ENCODE assay signal across 14 cellular contexts in the genomic region with DNA sequence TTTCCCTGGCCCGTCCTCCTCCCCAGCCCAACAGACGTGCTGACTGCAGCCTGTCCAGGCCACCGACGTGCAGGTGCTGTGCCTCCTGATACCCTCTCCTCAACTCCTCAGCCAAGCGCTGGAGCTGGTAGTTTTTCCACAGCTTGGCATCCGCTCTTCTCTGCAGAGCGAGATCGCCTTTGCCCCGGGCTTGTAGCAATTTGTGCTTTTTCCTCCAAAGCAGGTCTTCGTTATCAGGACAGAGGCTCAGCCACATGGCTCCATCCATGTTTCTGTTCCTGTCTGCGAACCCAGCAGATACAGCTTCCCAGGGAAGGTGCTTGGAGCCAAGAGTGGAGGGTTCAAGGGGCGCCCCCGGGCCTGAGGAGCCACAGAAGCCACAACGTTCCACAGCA. TPM values are rescaled to one million over a fixed set of nuclear protein-coding genes. Genes with fewer than 3 reads are reported as not detected.
DNase-seq lines count a peak whose midpoint lies in the region; ATAC-seq and TF ChIP-seq lines count a peak whose summit lies in the region.
"Had no signal": no experiment of that assay in that cellular context is flagged by ENCODE, and none has a peak within 500 bp of the region (broad histone marks: within the 10 kb centered on the region; RNA-seq: fewer than 3 reads in every experiment).

No MANE protein-coding gene starts in this region.

- H3K27me3 ChIP-seq in CD4-positive, CD25-positive, alpha-beta regulatory T cell (ENCODE audit: control insufficient read depth, insufficient read depth, low read length), result no peaks in the 10 kb centered on the region
- H3K27me3 ChIP-seq in iPS-15b (ENCODE audit: control insufficient read depth, insufficient read depth, low read length) (no peaks in the 10 kb centered on the region), sigmoid colon (no peaks in the 10 kb centered on the region), PC-9 (ENCODE audit: insufficient read depth, low read depth) (no peaks in the 10 kb centered on the region)
- H3K27me3 ChIP-seq: esophagus squamous epithelium had no signal

- peak overlapping the region; percentile 12 for H3K9ac ChIP-seq in iPS-15b (ENCODE audit: low read depth, low read length)

- peak overlapping the region; percentile 88 to 97 (median 95) for H3K27ac Mint-ChIP-seq in CD4-positive, CD25-positive, alpha-beta regulatory T cell

- peaks cover 3 to 47% (median 12%) of the 10 kb centered on the region in 4 donors for H3K4me1 Mint-ChIP-seq in CD4-positive, CD25-positive, alpha-beta regulatory T cell

- CTCF ChIA-PET in RWPE1 (lab: Yijun Ruan, JAX), result no interaction called here
- CTCF ChIA-PET in PC-9 (lab: Charles Lee), result no interaction called here

- no peaks in the 10 kb centered on the region for H3F3A ChIP-seq in PC-9 (ENCODE audit: insufficient read depth, low read depth)

- H4K20me1 ChIP-seq in PC-9 (ENCODE audit: insufficient read depth), result no peaks in the 10 kb centered on the region

- H3K4me2 ChIP-seq in PC-9, result no peak overlapping the region

- BruUV-seq in PC-9 (replicated peaks; lab: Mats Ljungman, UMichigan), result no TSS peak

- no peak for TF ChIP-seq POLR2A in sigmoid colon (IDR thresholded peaks at IDR 0.05)

- no peak for ATAC-seq in CD4-positive, CD25-positive, alpha-beta regulatory T cell (ENCODE audit: low read depth in 2 of 2)

- POLR2A ChIA-PET in RWPE1 (lab: Yijun Ruan, JAX; ENCODE audit: low non-redundant PET), result interaction anchor here (0.5 kb wide), 1 partner anchor 34 kb away, joined by 3 read pairs; no protein-coding TSS in a partner anchor
- POLR2A ChIA-PET in PC-9 (lab: Charles Lee; ENCODE audit: unreplicated experiment), result no interaction called here

- H3K27me3 Mint-ChIP-seq in CD4-positive, CD25-positive, alpha-beta regulatory T cell, result peaks cover 9% of the 10 kb centered on the region

- H3K36me3 ChIP-seq in CD4-positive, CD25-positive, alpha-beta regulatory T cell (ENCODE audit: control insufficient read depth, insufficient read depth, low read length), result no peaks in the 10 kb centered on the region
- H3K36me3 ChIP-seq in iPS-15b (ENCODE audit: control insufficient read depth, insufficient read depth, low read length) (no peaks in the 10 kb centered on the region), sigmoid colon (peaks cover 0 to 4% (median 0%) of the 10 kb centered on the region in 4 donors), PC-9 (ENCODE audit: low read depth) (no peaks in the 10 kb centered on the region)
- H3K36me3 ChIP-seq: esophagus squamous epithelium had no signal

- WGBS in sigmoid colon, 2 donors, result 89 to 91% methylated on average over 14 of the region's 14 CpGs

- H3K4me1 ChIP-seq in CD4-positive, CD25-positive, alpha-beta regulatory T cell (ENCODE audit: control insufficient read depth, insufficient read depth, low read length, poor library complexity, severe bottlenecking), result peaks cover 21% of the 10 kb centered on the region
- H3K4me1 ChIP-seq in iPS-15b (ENCODE audit: control insufficient read depth, insufficient read depth, low read length) (no peaks in the 10 kb centered on the region), sigmoid colon (peaks cover 0 to 91% (median 84%) of the 10 kb centered on the region in 4 donors), PC-9 (replicated peaks; ENCODE audit: insufficient read depth) (no peaks in the 10 kb centered on the region)

- H3K36me3 Mint-ChIP-seq in CD4-positive, CD25-positive, alpha-beta regulatory T cell, result no peaks in the 10 kb centered on the region

- intact Hi-C loops in sigmoid colon (cut with DNase I) (no loop called here), PC-9 (cut with micrococcal nuclease; ENCODE audit: unreplicated experiment) (no loop called here)

- H3K9me3 ChIP-seq in CD4-positive, CD25-positive, alpha-beta regulatory T cell (ENCODE audit: control insufficient read depth in 2 of 2, low read length in 2 of 2), result no peaks in the 10 kb centered on the region
- H3K9me3 ChIP-seq in iPS-15b (ENCODE audit: control insufficient read depth, insufficient read depth, low read length), result no peaks in the 10 kb centered on the region
- H3K9me3 ChIP-seq in sigmoid colon, result no peaks in the 10 kb centered on the region
- H3K9me3 ChIP-seq in PC-9 (ENCODE audit: insufficient read depth, low read depth), result no peaks in the 10 kb centered on the region
- H3K9me3 ChIP-seq: esophagus squamous epithelium had no signal

- no peak for DNase-seq in CD4-positive, CD25-positive, alpha-beta regulatory T cell
- DNase-seq in RWPE1 (ENCODE audit: low spot score) (no peak), sigmoid colon (no peak), GDM1 (lab: John Stamatoyannopoulos, UW) (no peak), PC-9 (no peak), NOMO-1 treated with dmso at 0.1 percent for 144 hours (lab: John Stamatoyannopoulos, UW; ENCODE audit: unreplicated experiment) (no peak)
- no peak for DNase-seq in stimulated activated CD4-positive, alpha-beta T cell treated with anti-CD3 and anti-CD28 coated beads, Interleukin-2, amount 100 ng/mL, for 48 hours
- DNase-seq: activated gamma-delta T cell treated with Interleukin-2 at 50 U/mL for 16 hours, esophagus squamous epithelium, kidney glomerular epithelial cell, NCI-H2107, NCI-H774, Right ventricle myocardium superior had no signal

- H3K4me3 Mint-ChIP-seq in CD4-positive, CD25-positive, alpha-beta regulatory T cell, result peak overlapping the region in 2 of 4 donors; percentile 50 to 64

- H3K9me2 ChIP-seq in PC-9 (ENCODE audit: insufficient read depth), result no peaks in the 10 kb centered on the region

- H3K9me3 Mint-ChIP-seq in CD4-positive, CD25-positive, alpha-beta regulatory T cell, result no peaks in the 10 kb centered on the region

- H3K4me3 ChIP-seq in CD4-positive, CD25-positive, alpha-beta regulatory T cell (ENCODE audit: low read depth, low read length), result no peak overlapping the region
- H3K4me3 ChIP-seq in iPS-15b (ENCODE audit: low read depth, low read length), result no peak overlapping the region
- H3K4me3 ChIP-seq in sigmoid colon, result no peak overlapping the region
- H3K4me3 ChIP-seq in PC-9, result no peak overlapping the region
- H3K4me3 ChIP-seq: esophagus squamous epithelium had no signal

- H3K79me2 ChIP-seq in PC-9 (ENCODE audit: low read depth), result no peaks in the 10 kb centered on the region

- TF ChIP-seq CTCF in RWPE1 (conservative IDR thresholded peaks at IDR 0.05; ENCODE audit: low read depth) (no peak), sigmoid colon (IDR thresholded peaks at IDR 0.05) (no peak), PC-9 (conservative IDR thresholded peaks at IDR 0.05) (no peak)

- no peak for TF ChIP-seq EP300 in sigmoid colon (IDR thresholded peaks at IDR 0.05)

- no peak overlapping the region for H2AFZ ChIP-seq in PC-9

- H3K27ac ChIP-seq in CD4-positive, CD25-positive, alpha-beta regulatory T cell (ENCODE audit: insufficient read depth, low read length, poor library complexity, severe bottlenecking), result no peak overlapping the region
- peak overlapping the region; percentile 45 for H3K27ac ChIP-seq in RWPE1
- peak overlapping the region; percentile 21 to 58 (median 44) for H3K27ac ChIP-seq in sigmoid colon
- H3K27ac ChIP-seq in PC-9, result no peak overlapping the region

RNA-seq across cellular contexts. Expression of gene CEP295NL, which starts 10.9 kb away (rescaled TPM):
- total RNA-seq in CD4-positive, CD25-positive, alpha-beta regulatory T cell, result 1.6 TPM
- polyA plus RNA-seq in CD4-positive, CD25-positive, alpha-beta regulatory T cell, result under 1 TPM in 2 of 4 donors, not detected in 2; 0.25 to 0.78 TPM
- total RNA-seq in sigmoid colon (10 to 100 TPM in 1 of 4 donors, 1 to 10 TPM in 3; 1.3 to 13.8 (median 2.3) TPM), PC-9 (2021) (3.5 and 3.6 TPM in 2 replicates)
- polyA plus RNA-seq in sigmoid colon, result under 1 TPM in 1 of 3 donors, not detected in 2; 0.89 TPM

RNA-seq across cellular contexts. Expression of gene TIMP2, which starts 33.1 kb away (rescaled TPM):
- 6.5 TPM for total RNA-seq in CD4-positive, CD25-positive, alpha-beta regulatory T cell
- under 1 TPM in 3 of 4 donors, not detected in 1; 0.29 to 0.46 (median 0.35) TPM for polyA plus RNA-seq in CD4-positive, CD25-positive, alpha-beta regulatory T cell
- 100 to 1,000 TPM; 142 to 227 (median 151) TPM for total RNA-seq in sigmoid colon
- polyA plus RNA-seq in sigmoid colon, result 10 to 100 TPM; 16.4 to 58.8 (median 47.4) TPM
- 90.5 and 114 TPM in 2 replicates for total RNA-seq in PC-9 (2021)

RNA-seq across cellular contexts. Expression of gene USP36, which starts 51.4 kb away (rescaled TPM):
- total RNA-seq in CD4-positive, CD25-positive, alpha-beta regulatory T cell, result 407 TPM
- 10 to 100 TPM; 19.6 to 22.2 (median 21.2) TPM for polyA plus RNA-seq in CD4-positive, CD25-positive, alpha-beta regulatory T cell
- total RNA-seq in sigmoid colon (10 to 100 TPM; 18.5 to 49.3 (median 35.9) TPM), PC-9 (2021) (41.4 and 46.2 TPM in 2 replicates)
- 10 to 100 TPM in 2 of 3 donors, 1 to 10 TPM in 1; 6.7 to 28.6 (median 13.8) TPM for polyA plus RNA-seq in sigmoid colon

Comparison
In these comparisons a context has a peak if more than half of its experiments do, and no peak if none do; other contexts are left out.
1. H3K27ac ChIP-seq: peak in RWPE1 (single experiment) and sigmoid colon (4 of 4); none in CD4-positive, CD25-positive, alpha-beta regulatory T cell (single experiment) and PC-9 (single experiment).
2. RNA of gene TIMP2, which starts 33.1 kb away (total RNA-seq): 142 to 227 TPM in sigmoid colon and 90.5 to 114 TPM in PC-9; 6.5 TPM in CD4-positive, CD25-positive, alpha-beta regulatory T cell (single experiment); every median in the first group is over 10 times any median in the second.